ENCODE assay signal across 14 cellular contexts in genomic region chr16:1745181-1745899, GRCh38. TPM values are rescaled to one million over a fixed set of nuclear protein-coding genes. Genes with fewer than 3 reads are reported as not detected.
DNase-seq lines count a peak whose midpoint lies in the region; ATAC-seq, FAIRE-seq and TF ChIP-seq lines count a peak whose summit lies in the region.
"Had no signal": no experiment of that assay in that cellular context is flagged by ENCODE, and none has a peak within 500 bp of the region (broad histone marks: within the 10 kb centered on the region; RNA-seq: fewer than 3 reads in every experiment).

No MANE protein-coding gene starts in this region.

- TF ChIP-seq RAD21 in A549 (conservative IDR thresholded peaks at IDR 0.05 in 1 of 2, IDR thresholded peaks at IDR 0.05 in 1 of 2): no peak

- peak overlapping the region; percentile 65 for H3K4me2 ChIP-seq in A549

- peaks cover 22% of the 10 kb centered on the region for H3K4me1 ChIP-seq in A549
- H3K4me1 ChIP-seq: pancreas had no signal

- TF ChIP-seq POLR2A in A549 (IDR thresholded peaks at IDR 0.05; ENCODE audit: low read length): no peak

- ATAC-seq in A549 (no peak), GM21619 (IDR thresholded peaks at IDR 0.05; ENCODE audit: unreplicated experiment) (no peak), HG03175 (IDR thresholded peaks at IDR 0.05; ENCODE audit: unreplicated experiment) (no peak), HG03460 (IDR thresholded peaks at IDR 0.05; ENCODE audit: unreplicated experiment) (no peak)
- ATAC-seq: pancreas had no signal

- 75% methylated on average over 22 of the region's 25 CpGs for WGBS in A549 (ENCODE audit: missing lambda C conversion rate)

- DNase-seq in A549 (ENCODE audit: low read depth in 1 of 2, low spot score in 1 of 2) (no peak), HS-5 (ENCODE audit: low read depth) (peak; percentile 35), astrocyte of the cerebellum (ENCODE audit: low read depth) (peak; percentile 78), iPS-NIHi11 (ENCODE audit: low spot score) (peak; percentile 12), NCI-H2029 treated with DMSO at 0.1 percent for 48 hours (lab: John Stamatoyannopoulos, UW) (no peak)
- DNase-seq: ACHN; activated CD4-positive, alpha-beta T cell treated with anti-CD3 and anti-CD28 coated beads for 1 hour; activated effector memory CD4-positive, alpha-beta T cell treated with Interleukin-2 at 50 U/mL for 16 hours; NCI-H446; pancreas; stimulated activated CD4-positive, alpha-beta T cell treated with anti-CD3 and anti-CD28 coated beads, Interleukin-4, amount 100 ng/mL, for 24 hours had no signal

- no peak for FAIRE-seq in A549 (lab: Jason Lieb, UNC)
- FAIRE-seq: pancreas had no signal

- H3K27ac ChIP-seq in A549: peak overlapping the region; percentile 72 to 78; a peak in 5 of 6 replicates
- H3K27ac ChIP-seq: pancreas had no signal

- H3K9me3 ChIP-seq in A549: no peaks in the 10 kb centered on the region
- H3K9me3 ChIP-seq: pancreas had no signal

- no peak for TF ChIP-seq CTCF in A549 (IDR thresholded peaks at IDR 0.05)
- no peak for TF ChIP-seq CTCF in astrocyte of the cerebellum (IDR thresholded peaks at IDR 0.05; ENCODE audit: low read depth, low read length, missing control alignments)

- CTCF ChIA-PET in A549 (lab: Yijun Ruan, JAX): interaction anchor here (0.8 to 4.0 kb wide), 15 partner anchors 13 to 401 kb away, joined by 3 to 13 read pairs (median 4); partner anchors contain the start of genes EME2, MAPK8IP3 and MRPS34

- TF ChIP-seq EP300 in A549 (IDR thresholded peaks at IDR 0.05): no peak

- no peak overlapping the region for H3K4me3 ChIP-seq in A549
- H3K4me3 ChIP-seq in astrocyte of the cerebellum (ENCODE audit: low read depth, low read length): peak overlapping the region; percentile 21
- H3K4me3 ChIP-seq: pancreas had no signal

- POLR2A ChIA-PET in A549 (lab: Yijun Ruan, JAX): interaction anchor here (0.5 to 1.8 kb wide), 7 partner anchors 10 to 54 kb away, joined by 3 to 19 read pairs (median 4); partner anchors contain the start of genes EME2, MAPK8IP3 and MRPS34

- in situ Hi-C loops in astrocyte of the cerebellum (cut with HindIII; ENCODE audit: low sequenced_read_pairs): loop anchor here (10.0 kb wide), 1 partner anchor 61 kb away; no protein-coding TSS in a partner anchor

TF ChIP-seq in A549, 52 proteins besides CTCF, POLR2A, EP300 and RAD21:
- no peak for TF ChIP-seq CBX2 (IDR thresholded peaks at IDR 0.05; ENCODE audit: borderline replicate concordance, low read depth)
- no peak for TF ChIP-seq TFCP2L1 (CRISPR knock-in tag; IDR thresholded peaks at IDR 0.05)
- TF ChIP-seq KDM5A (IDR thresholded peaks at IDR 0.05): no peak
- TF ChIP-seq NR3C1 (IDR thresholded peaks at IDR 0.05): no peak
- TF ChIP-seq SMC3 (IDR thresholded peaks at IDR 0.05): no peak
- no peak for TF ChIP-seq HOXA7 (CRISPR knock-in tag; IDR thresholded peaks at IDR 0.05)
- no peak for TF ChIP-seq PHF8 (IDR thresholded peaks at IDR 0.05; ENCODE audit: borderline replicate concordance, low read depth)
- no peak for TF ChIP-seq HOXB5 (CRISPR knock-in tag; IDR thresholded peaks at IDR 0.05)
- TF ChIP-seq USF2 (IDR thresholded peaks at IDR 0.05): no peak
- TF ChIP-seq BCL3 (IDR thresholded peaks at IDR 0.05): no peak
- no peak for TF ChIP-seq HOXB13 (CRISPR knock-in tag; IDR thresholded peaks at IDR 0.05; ENCODE audit: low read depth)

RNA-seq across cellular contexts. Expression of gene NME3, which starts 26.0 kb away (rescaled TPM):
- polyA plus RNA-seq in A549 (2011; rRNA removed) (15.2 and 15.7 TPM in 2 replicates), A549 (2017; fragmentation: RNase III; extraction: RNeasy Plus Mini Kit Qiagen cat#74134 plus additional on column Dnase treatment) (46.4 to 59.2 TPM (median 49.9 TPM) in 3 replicates)
- 64.9 and 82.8 TPM in 2 replicates for polyA plus RNA-seq in A549 (2012; cell fraction: cytosol; rRNA removed)
- polyA plus RNA-seq in A549 (2012; cell fraction: nucleus; rRNA removed): 175 and 253 TPM in 2 replicates
- 2.2 and 3.0 TPM in 2 replicates for polyA minus RNA-seq in A549 (2011; rRNA and poly(A)+ RNA removed)

RNA-seq across cellular contexts. Expression of gene EME2, which starts 27.3 kb away (rescaled TPM):
- 2.9 and 3.7 TPM in 2 replicates for polyA plus RNA-seq in A549 (2011; rRNA removed)
- 7.0 and 8.9 TPM in 2 replicates for polyA plus RNA-seq in A549 (2012; cell fraction: cytosol; rRNA removed)
- 77.2 and 97.0 TPM in 2 replicates for polyA plus RNA-seq in A549 (2012; cell fraction: nucleus; rRNA removed)
- polyA plus RNA-seq in A549 (2017; fragmentation: RNase III; extraction: RNeasy Plus Mini Kit Qiagen cat#74134 plus additional on column Dnase treatment): 13.0 to 17.3 TPM (median 16.5 TPM) in 3 replicates
- polyA minus RNA-seq in A549 (2011; rRNA and poly(A)+ RNA removed): 3.7 and 3.8 TPM in 2 replicates

RNA-seq across cellular contexts. Expression of gene MRPS34, which starts 27.6 kb away (rescaled TPM):
- 105 and 118 TPM in 2 replicates for polyA plus RNA-seq in A549 (2011; rRNA removed)
- 247 and 255 TPM in 2 replicates for polyA plus RNA-seq in A549 (2012; cell fraction: cytosol; rRNA removed)
- polyA plus RNA-seq in A549 (2012; cell fraction: nucleus; rRNA removed): 134 and 202 TPM in 2 replicates
- polyA plus RNA-seq in A549 (2017; fragmentation: RNase III; extraction: RNeasy Plus Mini Kit Qiagen cat#74134 plus additional on column Dnase treatment): 210 to 220 TPM (median 214 TPM) in 3 replicates
- 33.4 and 34.5 TPM in 2 replicates for polyA minus RNA-seq in A549 (2011; rRNA and poly(A)+ RNA removed)

RNA-seq across cellular contexts. Expression of gene SPSB3, which starts 37.0 kb away (rescaled TPM):
- polyA plus RNA-seq in A549 (2011; rRNA removed) (9.2 and 10.6 TPM in 2 replicates), A549 (2017; fragmentation: RNase III; extraction: RNeasy Plus Mini Kit Qiagen cat#74134 plus additional on column Dnase treatment) (10.6 to 17.3 TPM (median 14.6 TPM) in 3 replicates)
- polyA plus RNA-seq in A549 (2012; cell fraction: cytosol; rRNA removed): 20.8 and 26.8 TPM in 2 replicates
- polyA plus RNA-seq in A549 (2012; cell fraction: nucleus; rRNA removed): 88.1 and 104 TPM in 2 replicates
- 7.2 and 7.4 TPM in 2 replicates for polyA minus RNA-seq in A549 (2011; rRNA and poly(A)+ RNA removed)

RNA-seq across cellular contexts. Expression of gene NUBP2, which starts 37.4 kb away (rescaled TPM):
- polyA plus RNA-seq in A549 (2011; rRNA removed) (21.9 and 24.7 TPM in 2 replicates), A549 (2017; fragmentation: RNase III; extraction: RNeasy Plus Mini Kit Qiagen cat#74134 plus additional on column Dnase treatment) (58.9 to 65.3 TPM (median 60.7 TPM) in 3 replicates)
- 94.4 and 129 TPM in 2 replicates for polyA plus RNA-seq in A549 (2012; cell fraction: cytosol; rRNA removed)
- 147 and 177 TPM in 2 replicates for polyA plus RNA-seq in A549 (2012; cell fraction: nucleus; rRNA removed)
- 9.3 and 9.5 TPM in 2 replicates for polyA minus RNA-seq in A549 (2011; rRNA and poly(A)+ RNA removed)

Comparison
In these comparisons a context has a peak if more than half of its experiments do, and no peak if none do; other contexts are left out.
1. DNase-seq: peak in HS-5 (single experiment), astrocyte of the cerebellum (single experiment) and iPS-NIHi11 (single experiment); none in A549 (0 of 2) and NCI-H2029 treated with DMSO at 0.1 percent for 48 hours (single experiment).